In the genomic region with DNA sequence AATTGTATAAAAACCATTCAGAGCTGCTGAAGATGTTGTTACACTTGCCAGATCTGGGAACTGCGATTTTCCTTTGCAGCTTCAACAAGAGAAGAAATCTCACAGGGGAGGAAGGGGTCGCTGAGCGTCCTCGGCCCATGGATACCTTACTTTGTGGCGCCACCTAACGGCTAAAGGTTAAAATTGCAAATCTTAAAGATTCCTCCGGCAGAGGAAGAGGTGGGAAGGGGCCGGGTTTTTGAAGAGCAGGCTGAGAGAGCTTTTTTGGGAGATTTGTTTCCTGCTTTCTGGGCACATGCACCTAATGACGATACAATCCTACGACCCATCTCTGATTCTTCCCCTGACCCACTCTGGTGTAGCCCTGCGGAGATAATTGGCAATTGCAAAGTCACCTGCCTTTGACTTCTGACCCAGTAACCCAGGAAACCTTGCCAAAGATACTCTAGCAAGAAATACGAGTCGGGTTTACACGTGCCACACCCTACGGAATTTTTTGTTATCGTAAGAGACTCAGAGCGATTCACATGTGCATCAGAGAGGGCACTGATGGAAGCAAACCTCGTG, we compare ENCODE assay signal across 8 cellular contexts. TPM values are rescaled to one million over a fixed set of nuclear protein-coding genes. Genes with fewer than 3 reads are reported as not detected.
DNase-seq lines count a peak whose midpoint lies in the region; ATAC-seq and TF ChIP-seq lines count a peak whose summit lies in the region.

No MANE protein-coding gene starts in this region.

- no peaks in the 10 kb centered on the region for H3K9me3 Mint-ChIP-seq in activated naive CD4-positive, alpha-beta T cell treated with anti-CD3 and anti-CD28 coated beads, Interleukin-2, amount 50 U/mL, for 24 hours

- ATAC-seq in HG03045 (IDR thresholded peaks at IDR 0.05; ENCODE audit: unreplicated experiment) = no peak

- peaks cover 12% of the 10 kb centered on the region for H3K4me1 Mint-ChIP-seq in activated naive CD4-positive, alpha-beta T cell treated with anti-CD3 and anti-CD28 coated beads, Interleukin-2, amount 50 U/mL, for 24 hours

- H3K27me3 Mint-ChIP-seq in activated naive CD4-positive, alpha-beta T cell treated with anti-CD3 and anti-CD28 coated beads, Interleukin-2, amount 50 U/mL, for 24 hours = peaks cover 17% of the 10 kb centered on the region

- H3K27ac Mint-ChIP-seq in activated naive CD4-positive, alpha-beta T cell treated with anti-CD3 and anti-CD28 coated beads, Interleukin-2, amount 50 U/mL, for 24 hours = no peak overlapping the region

- peak; percentile 72 for TF ChIP-seq CTCF in GM12873 (IDR thresholded peaks at IDR 0.05; ENCODE audit: insufficient read depth, low read depth, low read length, missing control alignments)

- H3K36me3 Mint-ChIP-seq in activated naive CD4-positive, alpha-beta T cell treated with anti-CD3 and anti-CD28 coated beads, Interleukin-2, amount 50 U/mL, for 24 hours = no peaks in the 10 kb centered on the region

- peak; percentile 75 for DNase-seq in Ammon's horn (ENCODE audit: low spot score)
- peak; percentile 49 for DNase-seq in NCI-H460 (ENCODE audit: extremely low read depth, low read depth)
- DNase-seq in hepatic stellate cell (ENCODE audit: low spot score) = peak; percentile 11
- peak; percentile 34 to 42 for DNase-seq in stimulated activated CD4-positive, alpha-beta T cell treated with anti-CD3 and anti-CD28 coated beads, Interleukin-2, amount 100 ng/mL, for 24 hours
- no peak for DNase-seq in kidney glomerular epithelial cell (lab: John Stamatoyannopoulos, UW)

- H3K4me3 Mint-ChIP-seq in activated naive CD4-positive, alpha-beta T cell treated with anti-CD3 and anti-CD28 coated beads, Interleukin-2, amount 50 U/mL, for 24 hours = peak overlapping the region; percentile 41

RNA-seq across cellular contexts. Expression of a gene that starts 55.4 kb away (rescaled TPM):
- 1.2 and 2.9 TPM in 2 replicates for total RNA-seq in NCI-H460 (2014; rRNA removed; shearing (Covaris generic))
- 1.4 and 8.6 TPM in 2 replicates for polyA plus RNA-seq in NCI-H460 (2014; cell fraction: nucleus; rRNA removed)
